Comparison of ENCODE assay signal across 1 cellular context in the genomic region with DNA sequence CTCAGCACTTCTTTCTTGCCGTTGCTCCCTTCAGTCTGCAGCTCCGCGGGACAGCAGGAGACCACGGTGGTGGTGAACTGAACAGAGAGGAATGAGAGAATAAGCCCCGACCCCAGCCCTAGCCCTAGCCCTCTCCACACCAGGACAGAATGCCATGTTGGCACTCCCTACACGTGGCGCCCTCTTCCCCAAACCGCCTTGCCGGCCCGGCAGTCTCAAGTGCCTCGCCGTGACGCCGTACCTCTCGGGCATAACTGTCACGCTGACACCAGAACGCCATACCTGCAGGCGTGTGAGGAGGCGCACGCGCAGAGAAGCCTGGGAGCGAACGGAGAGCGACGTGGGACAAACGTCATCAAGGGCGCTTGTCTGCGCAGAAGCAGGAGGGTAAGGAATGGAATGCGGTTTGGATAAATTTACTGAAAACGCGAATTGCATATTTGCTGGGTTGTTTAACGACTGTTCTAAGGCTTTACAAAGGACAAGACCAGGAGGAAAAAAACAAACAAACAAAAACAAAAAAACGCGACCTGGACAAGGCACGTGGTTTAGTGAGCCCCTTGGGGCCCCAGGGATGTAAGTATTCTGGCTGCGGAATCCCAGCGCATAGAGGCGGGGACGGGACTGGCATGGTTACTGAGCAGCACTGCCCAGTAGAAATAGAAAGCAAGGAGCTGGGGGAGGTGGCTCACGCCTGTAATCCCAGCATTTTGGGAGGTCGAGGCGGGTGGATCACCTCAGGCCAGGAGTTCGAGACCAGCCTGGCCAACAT.
TF ChIP-seq lines count a peak whose summit lies in the region.

Gene AARSD1 (minus strand): TSS at position 294 of the 772 bp plus-strand sequence. CDS start 14 bp downstream, at position 280.

TF ChIP-seq in HepG2, 621 proteins besides CTCF, POLR2A, EP300 and RAD21 (continued from another document and continues in another):
- TF ChIP-seq MAF1 (CRISPR knock-in tag; IDR thresholded peaks at IDR 0.05; ENCODE audit: borderline replicate concordance) (no peak), MEIS1 (CRISPR knock-in tag; IDR thresholded peaks at IDR 0.05; ENCODE audit: borderline replicate concordance) (no peak), ZNF280B (CRISPR knock-in tag; IDR thresholded peaks at IDR 0.05; ENCODE audit: borderline replicate concordance) (0 out of 2 replicates have a peak, but pooled peaks have one; percentile 61), THAP11 (CRISPR knock-in tag; IDR thresholded peaks at IDR 0.05) (peak; percentile 85), TAF1 (CRISPR knock-in tag; IDR thresholded peaks at IDR 0.05) (peak; percentile 60), CREB1 (IDR thresholded peaks at IDR 0.05) (peak; percentile 89), CREB1 (CRISPR knock-in tag; IDR thresholded peaks at IDR 0.05) (peak; percentile 91), FOXA3 (CRISPR knock-in tag; IDR thresholded peaks at IDR 0.05) (no peak), DMAP1 (CRISPR knock-in tag; IDR thresholded peaks at IDR 0.05) (peak; percentile 61; the same call in 1 of the 2 replicates), HMG20B (CRISPR knock-in tag; conservative IDR thresholded peaks at IDR 0.05) (no peak), STAT5B (CRISPR knock-in tag; IDR thresholded peaks at IDR 0.05) (no peak), ZNF121 (CRISPR knock-in tag; IDR thresholded peaks at IDR 0.05) (no peak), TRIM24 (CRISPR knock-in tag; IDR thresholded peaks at IDR 0.05) (no peak), STAG1 (CRISPR knock-in tag; IDR thresholded peaks at IDR 0.05) (no peak), ZNF619 (CRISPR knock-in tag; IDR thresholded peaks at IDR 0.05) (0 out of 2 replicates have a peak, but pooled peaks have one; percentile 43), MIXL1 (CRISPR knock-in tag; IDR thresholded peaks at IDR 0.05) (0 out of 2 replicates have a peak, but pooled peaks have one; percentile 25), RNF2 (conservative IDR thresholded peaks at IDR 0.05; ENCODE audit: low read depth) (0 out of 2 replicates have a peak, but pooled peaks have one; percentile 40), ZNF143 (CRISPR knock-in tag; IDR thresholded peaks at IDR 0.05) (peak; percentile 88), ZNF674 (CRISPR knock-in tag; IDR thresholded peaks at IDR 0.05; ENCODE audit: low read depth) (no peak), GATAD1 (CRISPR knock-in tag; IDR thresholded peaks at IDR 0.05) (peak; percentile 96), ZFP41 (CRISPR knock-in tag; IDR thresholded peaks at IDR 0.05; ENCODE audit: borderline replicate concordance) (no peak), ZBTB3 (CRISPR knock-in tag; IDR thresholded peaks at IDR 0.05; ENCODE audit: borderline replicate concordance, low read depth) (no peak), MLLT10 (CRISPR knock-in tag; IDR thresholded peaks at IDR 0.05) (no peak), ZNF234 (CRISPR knock-in tag; conservative IDR thresholded peaks at IDR 0.05) (no peak), MAFG (CRISPR knock-in tag; IDR thresholded peaks at IDR 0.05) (no peak), ARNT2 (CRISPR knock-in tag; IDR thresholded peaks at IDR 0.05; ENCODE audit: low read depth) (no peak), PPARG (CRISPR knock-in tag; conservative IDR thresholded peaks at IDR 0.05) (no peak), MIER3 (CRISPR knock-in tag; IDR thresholded peaks at IDR 0.05; ENCODE audit: borderline replicate concordance) (peak; percentile 39; the same call in 1 of the 2 replicates), GABPB1 (CRISPR knock-in tag; IDR thresholded peaks at IDR 0.05) (peak; percentile 50; the same call in 1 of the 2 replicates), REST (IDR thresholded peaks at IDR 0.05; ENCODE audit: borderline replicate concordance in 1 of 2, low read depth in 1 of 2, low read length in 2 of 2) (0 out of 4 replicates have a peak, but pooled peaks of 1 of the 2 experiments have one; percentile 8), RORA (CRISPR knock-in tag; IDR thresholded peaks at IDR 0.05) (no peak), HNF1B (CRISPR knock-in tag; IDR thresholded peaks at IDR 0.05) (peak; percentile 30; the same call in 1 of the 2 replicates)
- TF ChIP-seq, protein P1, sequence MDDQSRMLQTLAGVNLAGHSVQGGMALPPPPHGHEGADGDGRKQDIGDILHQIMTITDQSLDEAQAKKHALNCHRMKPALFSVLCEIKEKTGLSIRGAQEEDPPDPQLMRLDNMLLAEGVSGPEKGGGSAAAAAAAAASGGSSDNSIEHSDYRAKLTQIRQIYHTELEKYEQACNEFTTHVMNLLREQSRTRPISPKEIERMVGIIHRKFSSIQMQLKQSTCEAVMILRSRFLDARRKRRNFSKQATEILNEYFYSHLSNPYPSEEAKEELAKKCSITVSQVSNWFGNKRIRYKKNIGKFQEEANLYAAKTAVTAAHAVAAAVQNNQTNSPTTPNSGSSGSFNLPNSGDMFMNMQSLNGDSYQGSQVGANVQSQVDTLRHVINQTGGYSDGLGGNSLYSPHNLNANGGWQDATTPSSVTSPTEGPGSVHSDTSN (CRISPR knock-in tag; IDR thresholded peaks at IDR 0.05; ENCODE audit: borderline replicate concordance) = no peak
- TF ChIP-seq, protein P2, sequence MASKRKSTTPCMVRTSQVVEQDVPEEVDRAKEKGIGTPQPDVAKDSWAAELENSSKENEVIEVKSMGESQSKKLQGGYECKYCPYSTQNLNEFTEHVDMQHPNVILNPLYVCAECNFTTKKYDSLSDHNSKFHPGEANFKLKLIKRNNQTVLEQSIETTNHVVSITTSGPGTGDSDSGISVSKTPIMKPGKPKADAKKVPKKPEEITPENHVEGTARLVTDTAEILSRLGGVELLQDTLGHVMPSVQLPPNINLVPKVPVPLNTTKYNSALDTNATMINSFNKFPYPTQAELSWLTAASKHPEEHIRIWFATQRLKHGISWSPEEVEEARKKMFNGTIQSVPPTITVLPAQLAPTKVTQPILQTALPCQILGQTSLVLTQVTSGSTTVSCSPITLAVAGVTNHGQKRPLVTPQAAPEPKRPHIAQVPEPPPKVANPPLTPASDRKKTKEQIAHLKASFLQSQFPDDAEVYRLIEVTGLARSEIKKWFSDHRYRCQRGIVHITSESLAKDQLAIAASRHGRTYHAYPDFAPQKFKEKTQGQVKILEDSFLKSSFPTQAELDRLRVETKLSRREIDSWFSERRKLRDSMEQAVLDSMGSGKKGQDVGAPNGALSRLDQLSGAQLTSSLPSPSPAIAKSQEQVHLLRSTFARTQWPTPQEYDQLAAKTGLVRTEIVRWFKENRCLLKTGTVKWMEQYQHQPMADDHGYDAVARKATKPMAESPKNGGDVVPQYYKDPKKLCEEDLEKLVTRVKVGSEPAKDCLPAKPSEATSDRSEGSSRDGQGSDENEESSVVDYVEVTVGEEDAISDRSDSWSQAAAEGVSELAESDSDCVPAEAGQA (IDR thresholded peaks at IDR 0.05; ENCODE audit: low read depth) = peak; percentile 85
- TF ChIP-seq, protein P2 (CRISPR knock-in tag; IDR thresholded peaks at IDR 0.05; ENCODE audit: borderline replicate concordance) = no peak
- TF ChIP-seq, protein P3, sequence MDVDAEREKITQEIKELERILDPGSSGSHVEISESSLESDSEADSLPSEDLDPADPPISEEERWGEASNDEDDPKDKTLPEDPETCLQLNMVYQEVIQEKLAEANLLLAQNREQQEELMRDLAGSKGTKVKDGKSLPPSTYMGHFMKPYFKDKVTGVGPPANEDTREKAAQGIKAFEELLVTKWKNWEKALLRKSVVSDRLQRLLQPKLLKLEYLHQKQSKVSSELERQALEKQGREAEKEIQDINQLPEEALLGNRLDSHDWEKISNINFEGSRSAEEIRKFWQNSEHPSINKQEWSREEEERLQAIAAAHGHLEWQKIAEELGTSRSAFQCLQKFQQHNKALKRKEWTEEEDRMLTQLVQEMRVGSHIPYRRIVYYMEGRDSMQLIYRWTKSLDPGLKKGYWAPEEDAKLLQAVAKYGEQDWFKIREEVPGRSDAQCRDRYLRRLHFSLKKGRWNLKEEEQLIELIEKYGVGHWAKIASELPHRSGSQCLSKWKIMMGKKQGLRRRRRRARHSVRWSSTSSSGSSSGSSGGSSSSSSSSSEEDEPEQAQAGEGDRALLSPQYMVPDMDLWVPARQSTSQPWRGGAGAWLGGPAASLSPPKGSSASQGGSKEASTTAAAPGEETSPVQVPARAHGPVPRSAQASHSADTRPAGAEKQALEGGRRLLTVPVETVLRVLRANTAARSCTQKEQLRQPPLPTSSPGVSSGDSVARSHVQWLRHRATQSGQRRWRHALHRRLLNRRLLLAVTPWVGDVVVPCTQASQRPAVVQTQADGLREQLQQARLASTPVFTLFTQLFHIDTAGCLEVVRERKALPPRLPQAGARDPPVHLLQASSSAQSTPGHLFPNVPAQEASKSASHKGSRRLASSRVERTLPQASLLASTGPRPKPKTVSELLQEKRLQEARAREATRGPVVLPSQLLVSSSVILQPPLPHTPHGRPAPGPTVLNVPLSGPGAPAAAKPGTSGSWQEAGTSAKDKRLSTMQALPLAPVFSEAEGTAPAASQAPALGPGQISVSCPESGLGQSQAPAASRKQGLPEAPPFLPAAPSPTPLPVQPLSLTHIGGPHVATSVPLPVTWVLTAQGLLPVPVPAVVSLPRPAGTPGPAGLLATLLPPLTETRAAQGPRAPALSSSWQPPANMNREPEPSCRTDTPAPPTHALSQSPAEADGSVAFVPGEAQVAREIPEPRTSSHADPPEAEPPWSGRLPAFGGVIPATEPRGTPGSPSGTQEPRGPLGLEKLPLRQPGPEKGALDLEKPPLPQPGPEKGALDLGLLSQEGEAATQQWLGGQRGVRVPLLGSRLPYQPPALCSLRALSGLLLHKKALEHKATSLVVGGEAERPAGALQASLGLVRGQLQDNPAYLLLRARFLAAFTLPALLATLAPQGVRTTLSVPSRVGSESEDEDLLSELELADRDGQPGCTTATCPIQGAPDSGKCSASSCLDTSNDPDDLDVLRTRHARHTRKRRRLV (CRISPR knock-in tag; IDR thresholded peaks at IDR 0.05) = no peak
